Comparison of ENCODE assay signal across 2 cellular contexts in the genomic region with DNA sequence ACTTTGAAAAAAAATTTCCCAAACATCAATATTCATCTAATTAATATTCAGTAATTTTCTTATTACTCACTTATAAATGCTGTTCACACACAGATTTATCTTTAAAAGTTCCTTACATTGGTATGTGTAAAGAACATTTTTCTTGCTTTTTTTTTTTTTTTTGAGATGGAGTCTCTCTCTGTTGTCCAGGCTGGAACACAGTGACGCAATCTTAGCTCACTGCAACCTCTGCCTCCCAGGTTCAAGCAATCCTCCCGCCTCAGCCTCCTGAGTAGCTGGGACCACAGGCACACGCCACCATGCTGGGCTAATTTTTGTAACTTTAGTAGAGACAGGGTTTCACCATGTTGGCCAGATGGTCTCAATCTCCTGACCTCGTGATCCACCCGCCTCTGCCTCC. TPM values are rescaled to one million over a fixed set of nuclear protein-coding genes. Genes with fewer than 3 reads are reported as not detected.
"Had no signal": no experiment of that assay in that cellular context is flagged by ENCODE, and none has a peak within 500 bp of the region (broad histone marks: within the 10 kb centered on the region; RNA-seq: fewer than 3 reads in every experiment).

No MANE protein-coding gene starts in this region.

RNA-seq across cellular contexts. Expression of a gene that starts 23.3 kb away (rescaled TPM):
- total RNA-seq: M059J, MCF 10A had no signal
